9 cellular contexts compared by ENCODE assay signal in the genomic region with DNA sequence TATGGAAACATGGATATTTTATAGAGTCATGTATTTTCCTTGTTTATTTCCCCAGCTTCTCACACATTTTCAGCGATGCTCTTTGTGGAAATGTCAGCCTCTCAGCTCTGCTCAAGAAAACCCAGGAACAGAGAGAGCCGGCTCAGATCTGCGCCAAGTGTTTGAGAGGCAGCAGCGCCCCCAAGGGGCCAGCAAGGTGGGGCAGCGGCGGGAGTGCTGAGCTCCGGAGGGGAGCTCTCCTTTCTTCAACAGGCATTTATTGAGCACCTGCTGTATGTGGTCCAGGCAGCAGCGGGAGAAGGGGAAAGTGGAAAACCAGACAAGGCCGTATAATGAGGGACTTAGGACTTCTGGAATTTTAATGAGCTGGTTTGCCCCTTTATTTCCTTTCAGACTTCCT.
DNase-seq lines count a peak whose midpoint lies in the region; ATAC-seq and TF ChIP-seq lines count a peak whose summit lies in the region.
"Had no signal": no experiment of that assay in that cellular context is flagged by ENCODE, and none has a peak within 500 bp of the region (broad histone marks: within the 10 kb centered on the region; RNA-seq: fewer than 3 reads in every experiment).

No MANE protein-coding gene starts in this region.

- no peaks in the 10 kb centered on the region for H3K27me3 ChIP-seq in suprapubic skin

- peak; percentile 81 for ATAC-seq in activated CD8-positive, alpha-beta T cell treated with anti-CD3 and anti-CD28 coated beads for 36 hours

- no peaks in the 10 kb centered on the region for H3K4me1 ChIP-seq in suprapubic skin

- no peak for DNase-seq in LNCaP clone FGC (ENCODE audit: low read depth)
- DNase-seq in activated CD8-positive, alpha-beta T cell treated with anti-CD3 and anti-CD28 coated beads for 36 hours, result peak; percentile 73
- peak; percentile 59 for DNase-seq in iPS-NIHi7 (ENCODE audit: extremely low spot score)
- DNase-seq in stimulated activated CD8-positive, alpha-beta memory T cell treated with anti-CD3 and anti-CD28 coated beads, Interleukin-7, amount 100 ng/mL, for 48 hours (ENCODE audit: extremely low read depth in 1 of 2, low read depth in 1 of 2), result peak; percentile 24 to 32
- no peak for DNase-seq in NCI-H2081 treated with DMSO at 0.1 percent for 48 hours (lab: John Stamatoyannopoulos, UW)
- no peak for DNase-seq in suprapubic skin (ENCODE audit: low spot score in 2 of 2)
- no peak for DNase-seq in A172 (ENCODE audit: low spot score)

- no peak overlapping the region for H3K27ac ChIP-seq in suprapubic skin

- H3K36me3 Mint-ChIP-seq in activated CD8-positive, alpha-beta T cell treated with anti-CD3 and anti-CD28 coated beads for 36 hours (ENCODE audit: low read depth), result no peaks in the 10 kb centered on the region
- H3K36me3 Mint-ChIP-seq: activated naive CD4-positive, alpha-beta T cell treated with anti-CD3 and anti-CD28 coated beads, Interleukin-2, amount 50 U/mL, for 24 hours had no signal

- 8% methylated on average over 9 of the region's 9 CpGs for WGBS in suprapubic skin

- H3K27me3 Mint-ChIP-seq in activated CD8-positive, alpha-beta T cell treated with anti-CD3 and anti-CD28 coated beads for 36 hours, result peaks cover 6% of the 10 kb centered on the region

- H3K27ac Mint-ChIP-seq in activated CD8-positive, alpha-beta T cell treated with anti-CD3 and anti-CD28 coated beads for 36 hours, result no peak overlapping the region
- H3K27ac Mint-ChIP-seq: activated naive CD4-positive, alpha-beta T cell treated with anti-CD3 and anti-CD28 coated beads, Interleukin-2, amount 50 U/mL, for 24 hours had no signal

- no peak for TF ChIP-seq POLR2A in suprapubic skin (IDR thresholded peaks at IDR 0.05)

- no peaks in the 10 kb centered on the region for H3K36me3 ChIP-seq in suprapubic skin

- no peaks in the 10 kb centered on the region for H3K9me3 ChIP-seq in suprapubic skin

- intact Hi-C loops in activated CD8-positive, alpha-beta T cell treated with anti-CD3 and anti-CD28 coated beads for 36 hours (cut with micrococcal nuclease), result no loop called here

- TF ChIP-seq CTCF in LNCaP clone FGC (IDR thresholded peaks at IDR 0.05; ENCODE audit: control insufficient read depth, extremely low read depth, insufficient read depth), result peak; percentile 35
- TF ChIP-seq CTCF in activated CD8-positive, alpha-beta T cell treated with anti-CD3 and anti-CD28 coated beads for 36 hours (IDR thresholded peaks at IDR 0.05), result peak; percentile 84
- peak in 1 of 2 donors; percentile 4 for TF ChIP-seq CTCF in suprapubic skin (IDR thresholded peaks at IDR 0.05)

- H3K4me3 Mint-ChIP-seq in activated CD8-positive, alpha-beta T cell treated with anti-CD3 and anti-CD28 coated beads for 36 hours, result no peak overlapping the region
- H3K4me3 Mint-ChIP-seq: activated naive CD4-positive, alpha-beta T cell treated with anti-CD3 and anti-CD28 coated beads, Interleukin-2, amount 50 U/mL, for 24 hours had no signal

- H3K9me3 Mint-ChIP-seq in activated CD8-positive, alpha-beta T cell treated with anti-CD3 and anti-CD28 coated beads for 36 hours, result no peaks in the 10 kb centered on the region
- H3K9me3 Mint-ChIP-seq: activated naive CD4-positive, alpha-beta T cell treated with anti-CD3 and anti-CD28 coated beads, Interleukin-2, amount 50 U/mL, for 24 hours had no signal

- CTCF ChIA-PET in activated CD8-positive, alpha-beta T cell treated with anti-CD3 and anti-CD28 coated beads for 36 hours (lab: Charles Lee), result interaction anchor here (0.6 to 1.8 kb wide), 34 partner anchors 9 to 938 kb away, joined by 3 to 12 read pairs (median 4); no protein-coding TSS in a partner anchor

- no peak for TF ChIP-seq EP300 in suprapubic skin (IDR thresholded peaks at IDR 0.05)

- H3K4me3 ChIP-seq in LNCaP clone FGC (ENCODE audit: low read depth, low read length) (no peak overlapping the region), suprapubic skin (no peak overlapping the region)
- H3K4me3 ChIP-seq: lung had no signal

- H3K4me1 Mint-ChIP-seq in activated CD8-positive, alpha-beta T cell treated with anti-CD3 and anti-CD28 coated beads for 36 hours (ENCODE audit: low read depth), result peaks cover 19% of the 10 kb centered on the region

- POLR2A ChIA-PET in activated CD8-positive, alpha-beta T cell treated with anti-CD3 and anti-CD28 coated beads for 36 hours (lab: Charles Lee), result interaction anchor here (0.9 kb wide), 1 partner anchor 12 kb away, joined by 3 read pairs; no protein-coding TSS in a partner anchor

Comparison
In these comparisons a context has a peak if more than half of its experiments do, and no peak if none do; other contexts are left out.
1. DNase-seq: peak in activated CD8-positive, alpha-beta T cell treated with anti-CD3 and anti-CD28 coated beads for 36 hours (single experiment), iPS-NIHi7 (single experiment) and stimulated activated CD8-positive, alpha-beta memory T cell treated with anti-CD3 and anti-CD28 coated beads, Interleukin-7, amount 100 ng/mL, for 48 hours (2 of 2); none in LNCaP clone FGC (single experiment), NCI-H2081 treated with DMSO at 0.1 percent for 48 hours (single experiment), suprapubic skin (0 of 2) and A172 (single experiment).